8 cellular contexts compared by ENCODE assay signal in genomic region chr11:132084433-132084832, GRCh38.
"Had no signal": no experiment of that assay in that cellular context is flagged by ENCODE, and none has a peak within 500 bp of the region (broad histone marks: within the 10 kb centered on the region; RNA-seq: fewer than 3 reads in every experiment).

No MANE protein-coding gene starts in this region.

- H3K4me3 Mint-ChIP-seq: H9, HFFc6 had no signal

- H3K27ac Mint-ChIP-seq: H9, HFFc6 had no signal

- H3K4me1 ChIP-seq: HAP-1 had no signal

- H3K36me3 ChIP-seq: HAP-1 had no signal

- H3K9me3 ChIP-seq: HAP-1 had no signal

- H3K27ac ChIP-seq: GM23248 had no signal

- DNase-seq: GM23248, GOT3, H7, H9, HCEC 1CT, HFFc6 had no signal

- H3K4me3 ChIP-seq: GM23248, HAP-1 had no signal

- ATAC-seq: HCT116 had no signal

- H3K9ac ChIP-seq: GM23248 had no signal

- H2AFZ ChIP-seq: GM23248 had no signal
